Comparison of ENCODE assay signal across 14 cellular contexts in the genomic region with DNA sequence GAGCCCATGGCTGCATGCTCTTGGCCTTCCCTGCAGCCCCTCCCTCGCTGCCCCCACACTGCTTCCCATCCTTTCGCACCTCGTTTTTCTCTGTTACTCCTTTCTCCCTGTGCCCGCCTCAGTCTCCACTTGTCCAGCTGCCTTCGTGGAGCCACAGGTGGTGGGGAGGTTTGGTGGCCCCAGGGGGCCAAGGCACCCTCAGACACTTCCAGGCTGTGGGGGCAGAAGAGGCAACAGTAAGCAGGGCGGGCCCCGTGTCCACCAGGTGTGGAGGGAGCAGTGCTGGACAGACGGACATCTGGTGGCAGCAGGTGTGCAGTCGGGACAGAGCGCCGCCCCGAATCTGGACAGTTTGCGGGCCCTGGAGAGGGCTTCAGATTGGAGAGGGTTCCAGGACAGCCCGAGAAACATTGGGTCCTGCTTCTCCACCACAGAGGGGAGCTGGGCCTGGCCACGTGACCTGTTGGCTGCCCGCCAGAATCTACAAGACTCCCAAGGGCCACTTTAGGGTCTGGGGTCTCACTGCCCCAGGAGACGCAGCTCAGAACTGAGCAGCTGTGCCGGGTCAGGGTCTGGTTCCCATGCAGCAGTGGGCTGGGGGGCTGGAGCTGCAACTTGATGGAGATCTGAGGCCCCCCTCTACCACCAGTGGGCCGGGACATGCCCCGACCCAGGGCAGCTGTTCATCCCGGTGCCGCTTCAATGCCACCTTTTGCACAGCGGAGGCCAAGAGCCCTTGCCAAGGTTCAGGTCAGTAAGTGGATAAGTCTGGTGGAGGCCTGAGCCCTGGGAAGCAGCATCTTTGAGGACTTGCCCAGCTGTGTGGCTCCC. TPM values are rescaled to one million over a fixed set of nuclear protein-coding genes. Genes with fewer than 3 reads are reported as not detected.
DNase-seq lines count a peak whose midpoint lies in the region; FAIRE-seq and TF ChIP-seq lines count a peak whose summit lies in the region.
"Had no signal": no experiment of that assay in that cellular context is flagged by ENCODE, and none has a peak within 500 bp of the region (broad histone marks: within the 10 kb centered on the region; RNA-seq: fewer than 3 reads in every experiment).

No MANE protein-coding gene starts in this region.

- H3K4me1 ChIP-seq in SJSA1 (replicated peaks) (peaks cover 67% of the 10 kb centered on the region), kidney (ENCODE audit: control insufficient read depth in 1 of 2, insufficient read depth in 1 of 2, low read depth in 1 of 2, low read length in 2 of 2) (peaks cover 6 to 29% of the 10 kb centered on the region in 2 donors), subcutaneous abdominal adipose tissue (ENCODE audit: control insufficient read depth in 5 of 5, insufficient read depth in 5 of 5, low read length in 5 of 5) (peaks cover 22 to 63% (median 61%) of the 10 kb centered on the region in 5 donors)

- peak; percentile 5; the same call in 1 of the 2 replicates for TF ChIP-seq POLR2A in H54 (IDR thresholded peaks at IDR 0.05; ENCODE audit: low read depth, low read length)

- intact Hi-C loops in kidney (cut with DNase I) = no loop called here

- FAIRE-seq in H54 (lab: Jason Lieb, UNC) = no peak
- FAIRE-seq in kidney (lab: Jason Lieb, UNC) = no peak

- no peak for TF ChIP-seq CTCF in kidney (IDR thresholded peaks at IDR 0.05; ENCODE audit: borderline replicate concordance, extremely low read depth, insufficient read depth)

- no peak for DNase-seq in H54 (ENCODE audit: insufficient read length, low spot score)
- no peak for DNase-seq in SJSA1 (ENCODE audit: low read depth in 1 of 2, low spot score in 2 of 2)
- DNase-seq in kidney = no peak
- DNase-seq in foreskin melanocyte = no peak
- DNase-seq in OCI-M1 (lab: John Stamatoyannopoulos, UW) = no peak
- DNase-seq in NCI-H774 (lab: John Stamatoyannopoulos, UW) = no peak
- DNase-seq: activated CD8-positive, alpha-beta memory T cell treated with anti-CD3 and anti-CD28 coated beads for 24 hours; activated effector memory CD4-positive, alpha-beta T cell treated with anti-CD3 and anti-CD28 coated beads, Interleukin-2, amount 50 U/mL, for 16 hours; H7; midbrain; NCI-H2081; SIG-M5; stimulated activated CD4-positive, alpha-beta T cell treated with anti-CD3 and anti-CD28 coated beads, Interleukin-4, amount 100 ng/mL, for 1 hour had no signal

- H3K36me3 ChIP-seq in SJSA1 (no peaks in the 10 kb centered on the region), kidney (ENCODE audit: control insufficient read depth in 1 of 2, insufficient read depth in 2 of 2, low read length in 2 of 2) (no peaks in the 10 kb centered on the region), subcutaneous abdominal adipose tissue (ENCODE audit: control insufficient read depth in 5 of 5, insufficient read depth in 5 of 5, low read length in 5 of 5) (no peaks in the 10 kb centered on the region)

- no peaks in the 10 kb centered on the region for H3K27me3 ChIP-seq in SJSA1 (replicated peaks)
- H3K27me3 ChIP-seq in subcutaneous abdominal adipose tissue (ENCODE audit: control insufficient read depth in 5 of 5, insufficient read depth in 4 of 5, low read length in 5 of 5) = peaks cover 0 to 6% (median 0%) of the 10 kb centered on the region in 5 donors

- H3K9ac ChIP-seq in kidney (ENCODE audit: low read length in 2 of 2) (no peak overlapping the region), subcutaneous abdominal adipose tissue (ENCODE audit: low read length in 5 of 5) (no peak overlapping the region)

- H3K4me3 ChIP-seq in SJSA1 (no peak overlapping the region), kidney (ENCODE audit: low read length in 2 of 2) (no peak overlapping the region), subcutaneous abdominal adipose tissue (ENCODE audit: low read depth in 1 of 5, low read length in 5 of 5) (no peak overlapping the region)

- H3K9me3 ChIP-seq in SJSA1 (replicated peaks) (no peaks in the 10 kb centered on the region), kidney (ENCODE audit: control insufficient read depth in 1 of 2, low read length in 2 of 2) (no peaks in the 10 kb centered on the region), subcutaneous abdominal adipose tissue (ENCODE audit: control insufficient read depth in 5 of 5, low read length in 5 of 5) (no peaks in the 10 kb centered on the region)

- H3K27ac ChIP-seq in SJSA1 (peak overlapping the region; percentile 32; the same call in 1 of the 2 replicates), kidney (ENCODE audit: low read depth in 2 of 2, low read length in 2 of 2) (peak overlapping the region; percentile 63 to 92), subcutaneous abdominal adipose tissue (ENCODE audit: low read depth, low read length) (peak overlapping the region; percentile 57)

RNA-seq across cellular contexts. Expression of a gene that starts 22.8 kb away (rescaled TPM):
- 5.7 and 6.6 TPM in 2 replicates for total RNA-seq in SJSA1 (2014; rRNA removed; shearing (Covaris generic))
- 20.5 TPM for total RNA-seq in kidney
- 2.6 TPM for polyA plus RNA-seq in kidney (ENCODE audit: insufficient read depth, low read depth, low replicate concordance)
